In genomic region chr13:110302986-110303385, GRCh38 we compare ENCODE assay signal across 1 cellular context.
TF ChIP-seq lines count a peak whose summit lies in the region.

No MANE protein-coding gene starts in this region.

TF ChIP-seq in A549, 52 proteins besides CTCF, POLR2A, EP300 and RAD21:
- no peak for TF ChIP-seq NR3C1 (IDR thresholded peaks at IDR 0.05)
- TF ChIP-seq ZSCAN20 (CRISPR knock-in tag; IDR thresholded peaks at IDR 0.05) = no peak
- TF ChIP-seq ZNF302 (CRISPR knock-in tag; IDR thresholded peaks at IDR 0.05) = no peak
TF ChIP-seq in A549: peak in this region for 0.
